In the genomic region with DNA sequence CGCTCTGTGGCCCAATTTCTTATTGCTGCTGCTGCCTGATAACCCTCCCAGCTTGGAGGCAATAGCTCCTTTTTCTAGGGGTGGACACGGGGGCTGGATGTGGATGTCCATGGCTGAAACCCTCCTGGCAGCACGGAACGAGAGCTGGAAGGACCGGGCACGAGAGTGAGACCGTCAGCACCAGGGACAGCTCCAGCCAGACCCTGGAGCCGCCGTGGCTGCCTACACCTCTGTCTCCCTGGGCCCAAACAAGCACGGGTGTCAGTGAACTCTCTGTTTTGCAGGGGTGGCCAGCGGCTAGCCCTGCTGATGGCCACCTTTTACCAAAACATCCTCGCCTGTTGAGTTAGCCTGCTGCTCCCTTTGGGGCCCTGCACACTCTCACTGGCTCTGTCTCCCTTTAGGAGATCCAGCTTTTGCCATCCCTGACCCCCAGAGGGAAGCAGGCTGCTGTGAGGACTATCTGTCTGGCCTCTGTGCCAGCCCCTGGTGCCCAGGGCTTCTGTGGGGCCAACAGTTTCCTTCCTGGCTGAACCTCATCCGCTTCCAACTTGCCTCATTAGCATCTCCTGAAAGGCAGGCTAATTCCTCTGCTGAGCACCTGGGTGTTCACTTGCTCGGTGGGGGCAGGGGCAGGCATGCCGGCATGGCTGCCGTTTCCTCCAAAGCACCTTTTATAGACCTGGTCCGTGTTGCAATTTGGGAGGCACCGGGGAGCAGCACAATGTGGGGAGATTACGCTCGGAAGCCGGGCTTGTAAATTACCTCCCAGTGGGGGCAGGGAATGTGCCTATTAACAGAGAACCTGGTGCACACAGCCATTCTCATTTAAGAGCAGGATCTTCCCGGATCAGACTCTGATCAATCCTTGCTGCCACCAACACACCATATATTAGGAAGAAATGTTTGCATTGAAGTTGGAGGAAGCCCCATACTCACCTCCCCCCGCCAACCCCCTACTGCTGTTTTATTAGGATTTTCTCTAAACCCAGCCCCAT, we compare ENCODE assay signal across 1 cellular context.
TF ChIP-seq lines count a peak whose summit lies in the region.

No MANE protein-coding gene starts in this region.

TF ChIP-seq in HepG2, 621 proteins besides CTCF, POLR2A, EP300 and RAD21 (continued from another document and continues in another):
- TF ChIP-seq, protein P1, sequence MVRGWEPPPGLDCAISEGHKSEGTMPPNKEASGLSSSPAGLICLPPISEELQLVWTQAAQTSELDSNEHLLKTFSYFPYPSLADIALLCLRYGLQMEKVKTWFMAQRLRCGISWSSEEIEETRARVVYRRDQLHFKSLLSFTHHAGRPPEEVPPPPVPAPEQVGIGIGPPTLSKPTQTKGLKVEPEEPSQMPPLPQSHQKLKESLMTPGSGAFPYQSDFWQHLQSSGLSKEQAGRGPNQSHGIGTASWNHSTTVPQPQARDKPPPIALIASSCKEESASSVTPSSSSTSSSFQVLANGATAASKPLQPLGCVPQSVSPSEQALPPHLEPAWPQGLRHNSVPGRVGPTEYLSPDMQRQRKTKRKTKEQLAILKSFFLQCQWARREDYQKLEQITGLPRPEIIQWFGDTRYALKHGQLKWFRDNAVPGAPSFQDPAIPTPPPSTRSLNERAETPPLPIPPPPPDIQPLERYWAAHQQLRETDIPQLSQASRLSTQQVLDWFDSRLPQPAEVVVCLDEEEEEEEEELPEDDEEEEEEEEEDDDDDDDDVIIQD (CRISPR knock-in tag; IDR thresholded peaks at IDR 0.05; ENCODE audit: low read depth): no peak
- TF ChIP-seq ZNF556 (CRISPR knock-in tag; IDR thresholded peaks at IDR 0.05; ENCODE audit: borderline replicate concordance) (no peak), CHCHD3 (CRISPR knock-in tag; IDR thresholded peaks at IDR 0.05) (0 out of 2 replicates have a peak, but pooled peaks have one; percentile 57), ZNF619 (CRISPR knock-in tag; IDR thresholded peaks at IDR 0.05) (no peak), CBFB (CRISPR knock-in tag; IDR thresholded peaks at IDR 0.05) (no peak), ZNF30 (CRISPR knock-in tag; IDR thresholded peaks at IDR 0.05) (no peak), ONECUT2 (CRISPR knock-in tag; IDR thresholded peaks at IDR 0.05) (no peak), ZNF839 (CRISPR knock-in tag; IDR thresholded peaks at IDR 0.05; ENCODE audit: borderline replicate concordance) (no peak), CEBPG (CRISPR knock-in tag; IDR thresholded peaks at IDR 0.05) (no peak), ZNF768 (CRISPR knock-in tag; IDR thresholded peaks at IDR 0.05) (peak; percentile 13; the same call in 1 of the 2 replicates), MED1 (CRISPR knock-in tag; IDR thresholded peaks at IDR 0.05) (peak; percentile 37; the same call in 1 of the 2 replicates), ZNF598 (CRISPR knock-in tag; IDR thresholded peaks at IDR 0.05; ENCODE audit: borderline replicate concordance) (peak; percentile 51; the same call in 1 of the 2 replicates), ZNF720 (CRISPR knock-in tag; IDR thresholded peaks at IDR 0.05) (no peak), TAF15 (IDR thresholded peaks at IDR 0.05; ENCODE audit: low read depth, low read length, poor library complexity, severe bottlenecking) (no peak), HNRNPK (IDR thresholded peaks at IDR 0.05; ENCODE audit: low read depth, low read length, poor library complexity, severe bottlenecking) (no peak), ZNF746 (CRISPR knock-in tag; IDR thresholded peaks at IDR 0.05) (no peak), BRCA1 (CRISPR knock-in tag; IDR thresholded peaks at IDR 0.05) (peak; percentile 70; the same call in 1 of the 2 replicates), TRIM24 (CRISPR knock-in tag; IDR thresholded peaks at IDR 0.05) (no peak), CAMTA2 (CRISPR knock-in tag; IDR thresholded peaks at IDR 0.05; ENCODE audit: borderline replicate concordance) (no peak), SAFB2 (CRISPR knock-in tag; IDR thresholded peaks at IDR 0.05; ENCODE audit: borderline replicate concordance, low read depth) (no peak), XRCC5 (optimal IDR thresholded peaks at IDR 0.05; ENCODE audit: low read length) (peak; percentile 21), AGO1 (IDR thresholded peaks at IDR 0.05; ENCODE audit: low read depth, low read length, poor library complexity, severe bottlenecking) (no peak), LCORL (IDR thresholded peaks at IDR 0.05) (no peak), LCORL (CRISPR knock-in tag; IDR thresholded peaks at IDR 0.05) (no peak), ZNF589 (CRISPR knock-in tag; conservative IDR thresholded peaks at IDR 0.05) (no peak)
- TF ChIP-seq, protein P2, sequence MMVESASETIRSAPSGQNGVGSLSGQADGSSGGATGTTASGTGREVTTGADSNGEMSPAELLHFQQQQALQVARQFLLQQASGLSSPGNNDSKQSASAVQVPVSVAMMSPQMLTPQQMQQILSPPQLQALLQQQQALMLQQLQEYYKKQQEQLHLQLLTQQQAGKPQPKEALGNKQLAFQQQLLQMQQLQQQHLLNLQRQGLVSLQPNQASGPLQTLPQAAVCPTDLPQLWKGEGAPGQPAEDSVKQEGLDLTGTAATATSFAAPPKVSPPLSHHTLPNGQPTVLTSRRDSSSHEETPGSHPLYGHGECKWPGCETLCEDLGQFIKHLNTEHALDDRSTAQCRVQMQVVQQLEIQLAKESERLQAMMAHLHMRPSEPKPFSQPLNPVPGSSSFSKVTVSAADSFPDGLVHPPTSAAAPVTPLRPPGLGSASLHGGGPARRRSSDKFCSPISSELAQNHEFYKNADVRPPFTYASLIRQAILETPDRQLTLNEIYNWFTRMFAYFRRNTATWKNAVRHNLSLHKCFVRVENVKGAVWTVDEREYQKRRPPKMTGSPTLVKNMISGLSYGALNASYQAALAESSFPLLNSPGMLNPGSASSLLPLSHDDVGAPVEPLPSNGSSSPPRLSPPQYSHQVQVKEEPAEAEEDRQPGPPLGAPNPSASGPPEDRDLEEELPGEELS (CRISPR knock-in tag; IDR thresholded peaks at IDR 0.05): no peak
- TF ChIP-seq, protein P3, sequence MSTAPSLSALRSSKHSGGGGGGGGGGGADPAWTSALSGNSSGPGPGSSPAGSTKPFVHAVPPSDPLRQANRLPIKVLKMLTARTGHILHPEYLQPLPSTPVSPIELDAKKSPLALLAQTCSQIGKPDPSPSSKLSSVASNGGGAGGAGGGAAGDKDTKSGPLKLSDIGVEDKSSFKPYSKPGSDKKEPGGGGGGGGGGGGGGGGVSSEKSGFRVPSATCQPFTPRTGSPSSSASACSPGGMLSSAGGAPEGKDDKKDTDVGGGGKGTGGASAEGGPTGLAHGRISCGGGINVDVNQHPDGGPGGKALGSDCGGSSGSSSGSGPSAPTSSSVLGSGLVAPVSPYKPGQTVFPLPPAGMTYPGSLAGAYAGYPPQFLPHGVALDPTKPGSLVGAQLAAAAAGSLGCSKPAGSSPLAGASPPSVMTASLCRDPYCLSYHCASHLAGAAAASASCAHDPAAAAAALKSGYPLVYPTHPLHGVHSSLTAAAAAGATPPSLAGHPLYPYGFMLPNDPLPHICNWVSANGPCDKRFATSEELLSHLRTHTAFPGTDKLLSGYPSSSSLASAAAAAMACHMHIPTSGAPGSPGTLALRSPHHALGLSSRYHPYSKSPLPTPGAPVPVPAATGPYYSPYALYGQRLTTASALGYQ (CRISPR knock-in tag; IDR thresholded peaks at IDR 0.05): no peak
- TF ChIP-seq, protein P4, sequence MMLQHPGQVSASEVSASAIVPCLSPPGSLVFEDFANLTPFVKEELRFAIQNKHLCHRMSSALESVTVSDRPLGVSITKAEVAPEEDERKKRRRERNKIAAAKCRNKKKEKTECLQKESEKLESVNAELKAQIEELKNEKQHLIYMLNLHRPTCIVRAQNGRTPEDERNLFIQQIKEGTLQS (CRISPR knock-in tag; IDR thresholded peaks at IDR 0.05): 0 out of 2 replicates have a peak, but pooled peaks have one; percentile 37
- TF ChIP-seq, protein P5, sequence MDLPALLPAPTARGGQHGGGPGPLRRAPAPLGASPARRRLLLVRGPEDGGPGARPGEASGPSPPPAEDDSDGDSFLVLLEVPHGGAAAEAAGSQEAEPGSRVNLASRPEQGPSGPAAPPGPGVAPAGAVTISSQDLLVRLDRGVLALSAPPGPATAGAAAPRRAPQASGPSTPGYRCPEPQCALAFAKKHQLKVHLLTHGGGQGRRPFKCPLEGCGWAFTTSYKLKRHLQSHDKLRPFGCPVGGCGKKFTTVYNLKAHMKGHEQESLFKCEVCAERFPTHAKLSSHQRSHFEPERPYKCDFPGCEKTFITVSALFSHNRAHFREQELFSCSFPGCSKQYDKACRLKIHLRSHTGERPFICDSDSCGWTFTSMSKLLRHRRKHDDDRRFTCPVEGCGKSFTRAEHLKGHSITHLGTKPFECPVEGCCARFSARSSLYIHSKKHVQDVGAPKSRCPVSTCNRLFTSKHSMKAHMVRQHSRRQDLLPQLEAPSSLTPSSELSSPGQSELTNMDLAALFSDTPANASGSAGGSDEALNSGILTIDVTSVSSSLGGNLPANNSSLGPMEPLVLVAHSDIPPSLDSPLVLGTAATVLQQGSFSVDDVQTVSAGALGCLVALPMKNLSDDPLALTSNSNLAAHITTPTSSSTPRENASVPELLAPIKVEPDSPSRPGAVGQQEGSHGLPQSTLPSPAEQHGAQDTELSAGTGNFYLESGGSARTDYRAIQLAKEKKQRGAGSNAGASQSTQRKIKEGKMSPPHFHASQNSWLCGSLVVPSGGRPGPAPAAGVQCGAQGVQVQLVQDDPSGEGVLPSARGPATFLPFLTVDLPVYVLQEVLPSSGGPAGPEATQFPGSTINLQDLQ (CRISPR knock-in tag; IDR thresholded peaks at IDR 0.05): 0 out of 2 replicates have a peak, but pooled peaks have one; percentile 53
- TF ChIP-seq, protein P6, sequence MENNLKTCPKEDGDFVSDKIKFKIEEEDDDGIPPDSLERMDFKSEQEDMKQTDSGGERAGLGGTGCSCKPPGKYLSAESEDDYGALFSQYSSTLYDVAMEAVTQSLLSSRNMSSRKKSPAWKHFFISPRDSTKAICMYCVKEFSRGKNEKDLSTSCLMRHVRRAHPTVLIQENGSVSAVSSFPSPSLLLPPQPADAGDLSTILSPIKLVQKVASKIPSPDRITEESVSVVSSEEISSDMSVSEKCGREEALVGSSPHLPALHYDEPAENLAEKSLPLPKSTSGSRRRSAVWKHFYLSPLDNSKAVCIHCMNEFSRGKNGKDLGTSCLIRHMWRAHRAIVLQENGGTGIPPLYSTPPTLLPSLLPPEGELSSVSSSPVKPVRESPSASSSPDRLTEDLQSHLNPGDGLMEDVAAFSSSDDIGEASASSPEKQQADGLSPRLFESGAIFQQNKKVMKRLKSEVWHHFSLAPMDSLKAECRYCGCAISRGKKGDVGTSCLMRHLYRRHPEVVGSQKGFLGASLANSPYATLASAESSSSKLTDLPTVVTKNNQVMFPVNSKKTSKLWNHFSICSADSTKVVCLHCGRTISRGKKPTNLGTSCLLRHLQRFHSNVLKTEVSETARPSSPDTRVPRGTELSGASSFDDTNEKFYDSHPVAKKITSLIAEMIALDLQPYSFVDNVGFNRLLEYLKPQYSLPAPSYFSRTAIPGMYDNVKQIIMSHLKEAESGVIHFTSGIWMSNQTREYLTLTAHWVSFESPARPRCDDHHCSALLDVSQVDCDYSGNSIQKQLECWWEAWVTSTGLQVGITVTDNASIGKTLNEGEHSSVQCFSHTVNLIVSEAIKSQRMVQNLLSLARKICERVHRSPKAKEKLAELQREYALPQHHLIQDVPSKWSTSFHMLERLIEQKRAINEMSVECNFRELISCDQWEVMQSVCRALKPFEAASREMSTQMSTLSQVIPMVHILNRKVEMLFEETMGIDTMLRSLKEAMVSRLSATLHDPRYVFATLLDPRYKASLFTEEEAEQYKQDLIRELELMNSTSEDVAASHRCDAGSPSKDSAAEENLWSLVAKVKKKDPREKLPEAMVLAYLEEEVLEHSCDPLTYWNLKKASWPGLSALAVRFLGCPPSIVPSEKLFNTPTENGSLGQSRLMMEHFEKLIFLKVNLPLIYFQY (CRISPR knock-in tag; IDR thresholded peaks at IDR 0.05; ENCODE audit: borderline replicate concordance): peak; percentile 60; the same call in 1 of the 2 replicates
- TF ChIP-seq, protein P7, sequence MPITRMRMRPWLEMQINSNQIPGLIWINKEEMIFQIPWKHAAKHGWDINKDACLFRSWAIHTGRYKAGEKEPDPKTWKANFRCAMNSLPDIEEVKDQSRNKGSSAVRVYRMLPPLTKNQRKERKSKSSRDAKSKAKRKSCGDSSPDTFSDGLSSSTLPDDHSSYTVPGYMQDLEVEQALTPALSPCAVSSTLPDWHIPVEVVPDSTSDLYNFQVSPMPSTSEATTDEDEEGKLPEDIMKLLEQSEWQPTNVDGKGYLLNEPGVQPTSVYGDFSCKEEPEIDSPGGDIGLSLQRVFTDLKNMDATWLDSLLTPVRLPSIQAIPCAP (CRISPR knock-in tag; IDR thresholded peaks at IDR 0.05; ENCODE audit: low read depth): no peak
- TF ChIP-seq, protein P8, sequence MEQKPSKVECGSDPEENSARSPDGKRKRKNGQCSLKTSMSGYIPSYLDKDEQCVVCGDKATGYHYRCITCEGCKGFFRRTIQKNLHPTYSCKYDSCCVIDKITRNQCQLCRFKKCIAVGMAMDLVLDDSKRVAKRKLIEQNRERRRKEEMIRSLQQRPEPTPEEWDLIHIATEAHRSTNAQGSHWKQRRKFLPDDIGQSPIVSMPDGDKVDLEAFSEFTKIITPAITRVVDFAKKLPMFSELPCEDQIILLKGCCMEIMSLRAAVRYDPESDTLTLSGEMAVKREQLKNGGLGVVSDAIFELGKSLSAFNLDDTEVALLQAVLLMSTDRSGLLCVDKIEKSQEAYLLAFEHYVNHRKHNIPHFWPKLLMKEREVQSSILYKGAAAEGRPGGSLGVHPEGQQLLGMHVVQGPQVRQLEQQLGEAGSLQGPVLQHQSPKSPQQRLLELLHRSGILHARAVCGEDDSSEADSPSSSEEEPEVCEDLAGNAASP (CRISPR knock-in tag; IDR thresholded peaks at IDR 0.05; ENCODE audit: borderline replicate concordance): peak; percentile 27; the same call in 1 of the 2 replicates
- TF ChIP-seq, protein P9, sequence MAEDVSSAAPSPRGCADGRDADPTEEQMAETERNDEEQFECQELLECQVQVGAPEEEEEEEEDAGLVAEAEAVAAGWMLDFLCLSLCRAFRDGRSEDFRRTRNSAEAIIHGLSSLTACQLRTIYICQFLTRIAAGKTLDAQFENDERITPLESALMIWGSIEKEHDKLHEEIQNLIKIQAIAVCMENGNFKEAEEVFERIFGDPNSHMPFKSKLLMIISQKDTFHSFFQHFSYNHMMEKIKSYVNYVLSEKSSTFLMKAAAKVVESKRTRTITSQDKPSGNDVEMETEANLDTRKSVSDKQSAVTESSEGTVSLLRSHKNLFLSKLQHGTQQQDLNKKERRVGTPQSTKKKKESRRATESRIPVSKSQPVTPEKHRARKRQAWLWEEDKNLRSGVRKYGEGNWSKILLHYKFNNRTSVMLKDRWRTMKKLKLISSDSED (CRISPR knock-in tag; IDR thresholded peaks at IDR 0.05): no peak
